In the genomic region with DNA sequence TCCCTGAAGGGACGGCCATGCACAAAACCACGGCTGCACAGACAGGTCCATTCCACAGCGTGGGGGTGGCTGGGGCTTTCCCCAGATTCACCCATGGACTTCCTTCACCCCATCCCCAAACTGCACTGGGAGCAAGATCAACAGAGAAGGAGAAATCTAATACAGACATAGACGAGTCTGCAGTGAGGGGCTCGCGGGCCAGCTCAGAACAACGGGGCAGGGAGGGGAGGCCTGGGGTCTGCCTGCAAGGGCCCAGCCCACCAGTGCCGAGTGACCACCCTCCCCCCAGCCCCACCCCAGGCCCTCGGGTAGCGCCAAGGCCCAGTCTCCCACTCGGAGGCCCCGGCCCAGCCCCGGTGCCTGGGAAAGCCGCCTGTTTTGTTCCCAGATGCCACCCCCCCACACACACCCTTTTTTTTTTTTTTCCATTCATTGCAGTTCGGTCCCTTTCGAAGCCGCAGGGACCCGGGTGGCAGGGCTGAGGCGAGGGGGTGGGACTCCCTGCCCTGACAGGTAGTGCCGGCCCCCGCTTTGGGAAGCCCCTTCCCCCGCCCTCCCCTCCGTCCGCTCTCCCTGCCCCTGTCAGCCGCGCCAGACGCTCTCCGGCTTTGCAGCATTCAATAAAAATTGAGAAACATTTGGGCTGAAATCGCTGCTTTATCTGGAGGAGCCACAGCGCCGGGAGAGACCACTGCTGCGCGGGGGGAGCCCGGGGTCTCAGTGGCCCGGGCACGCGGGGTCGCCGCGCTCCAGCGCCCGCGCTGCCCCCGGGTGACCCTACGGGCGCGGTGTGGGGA, we compare ENCODE assay signal across 8 cellular contexts. TPM values are rescaled to one million over a fixed set of nuclear protein-coding genes. Genes with fewer than 3 reads are reported as not detected.
A peak's percentile ranks its signal among the peaks of the same experiment; 100 is the strongest.
DNase-seq lines count a peak whose midpoint lies in the region; ATAC-seq and TF ChIP-seq lines count a peak whose summit lies in the region.

No MANE protein-coding gene starts in this region.

- TF ChIP-seq CTCF in HL-60 (IDR thresholded peaks at IDR 0.05; ENCODE audit: insufficient read depth, low read length), result no peak

- H3K27me3 ChIP-seq in HL-60 (ENCODE audit: insufficient read depth, poor library complexity, severe bottlenecking) (peaks cover 39% of the 10 kb centered on the region), SJCRH30 (no peaks in the 10 kb centered on the region)

- H3K4me3 ChIP-seq in HL-60 (replicated peaks; ENCODE audit: insufficient read depth, low read length) (peak overlapping the region; percentile 32), SJCRH30 (peak overlapping the region; percentile 54)

- H3K36me3 ChIP-seq in SJCRH30, result peaks cover 5% of the 10 kb centered on the region; the same call in 1 of the 2 replicates

- H3K27ac ChIP-seq in HL-60 (replicated peaks) (no peak overlapping the region), SJCRH30 (no peak overlapping the region), caudate nucleus (ENCODE audit: low read depth, low read length) (peak overlapping the region; percentile 28)

- peak in 12 of 14 donors; percentile 17 to 85 (median 50) for DNase-seq in C1 segment of cervical spinal cord (lab: John Stamatoyannopoulos, UW)
- DNase-seq in HL-60 (ENCODE audit: low read depth in 1 of 2, low spot score in 1 of 2), result peak; percentile 42 to 49
- DNase-seq in SJCRH30, result peak; percentile 73
- DNase-seq in caudate nucleus (lab: John Stamatoyannopoulos, UW), result peak in 48 of 61 donors; percentile 11 to 81 (median 47)
- DNase-seq in kidney glomerular epithelial cell (lab: John Stamatoyannopoulos, UW), result peak; percentile 25
- DNase-seq in stimulated activated CD4-positive, alpha-beta T cell treated with anti-CD3 and anti-CD28 coated beads, TNF-alpha, amount 100 ng/mL, for 24 hours (ENCODE audit: low read depth in 3 of 3), result peak in 2 of 3 experiments; percentile 6 to 31

- H3K9me3 ChIP-seq in SJCRH30 (replicated peaks), result 0 out of 2 replicates have a peak, but pooled peaks cover 4% of the 10 kb centered on the region

- H3K4me1 ChIP-seq in SJCRH30, result peaks cover 14% of the 10 kb centered on the region

- ATAC-seq in GM21723 (IDR thresholded peaks at IDR 0.05; ENCODE audit: unreplicated experiment) (no peak), HG02763 (IDR thresholded peaks at IDR 0.05; ENCODE audit: unreplicated experiment) (no peak)

RNA-seq across cellular contexts. Expression of a gene that starts 0.6 kb away (rescaled TPM):
- total RNA-seq in SJCRH30 (2014; rRNA removed; shearing (Covaris generic)), result 29.8 and 32.4 TPM in 2 replicates

RNA-seq across cellular contexts. Expression of a gene that starts 57.1 kb away (rescaled TPM):
- total RNA-seq in SJCRH30 (2014; rRNA removed; shearing (Covaris generic)), result not detected in 2 replicates

Comparison
In these comparisons a context has a peak if more than half of its experiments do, and no peak if none do; other contexts are left out.
1. DNase-seq: peak in every context shown above with its lines; median percentile 73 in SJCRH30; 50 in C1 segment of cervical spinal cord; 47 in caudate nucleus; 46 in HL-60; 25 in kidney glomerular epithelial cell; 18 in stimulated activated CD4-positive, alpha-beta T cell treated with anti-CD3 and anti-CD28 coated beads, TNF-alpha, amount 100 ng/mL, for 24 hours.